1 cellular context compared by ENCODE assay signal in the genomic region with DNA sequence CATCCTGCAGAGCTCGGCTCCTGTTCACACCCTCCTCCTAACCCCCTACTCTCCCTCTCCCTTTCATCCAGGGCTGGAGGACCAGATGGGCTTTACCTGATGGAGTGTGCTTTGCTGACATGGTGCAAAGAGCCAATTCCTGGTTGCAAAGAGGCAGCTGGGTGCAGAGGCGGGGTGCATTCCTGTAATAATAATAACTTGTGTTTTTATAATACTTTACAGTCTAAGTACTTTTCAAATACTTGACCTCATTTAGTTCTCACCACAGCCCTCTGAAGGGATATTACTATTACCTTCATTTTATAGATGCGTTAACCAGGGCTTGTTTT.
TF ChIP-seq lines count a peak whose summit lies in the region.

No MANE protein-coding gene starts in this region.

TF ChIP-seq in GM23338, 12 proteins besides CTCF, POLR2A, EP300 and RAD21 (continued from another document):
- TF ChIP-seq, protein P1, sequence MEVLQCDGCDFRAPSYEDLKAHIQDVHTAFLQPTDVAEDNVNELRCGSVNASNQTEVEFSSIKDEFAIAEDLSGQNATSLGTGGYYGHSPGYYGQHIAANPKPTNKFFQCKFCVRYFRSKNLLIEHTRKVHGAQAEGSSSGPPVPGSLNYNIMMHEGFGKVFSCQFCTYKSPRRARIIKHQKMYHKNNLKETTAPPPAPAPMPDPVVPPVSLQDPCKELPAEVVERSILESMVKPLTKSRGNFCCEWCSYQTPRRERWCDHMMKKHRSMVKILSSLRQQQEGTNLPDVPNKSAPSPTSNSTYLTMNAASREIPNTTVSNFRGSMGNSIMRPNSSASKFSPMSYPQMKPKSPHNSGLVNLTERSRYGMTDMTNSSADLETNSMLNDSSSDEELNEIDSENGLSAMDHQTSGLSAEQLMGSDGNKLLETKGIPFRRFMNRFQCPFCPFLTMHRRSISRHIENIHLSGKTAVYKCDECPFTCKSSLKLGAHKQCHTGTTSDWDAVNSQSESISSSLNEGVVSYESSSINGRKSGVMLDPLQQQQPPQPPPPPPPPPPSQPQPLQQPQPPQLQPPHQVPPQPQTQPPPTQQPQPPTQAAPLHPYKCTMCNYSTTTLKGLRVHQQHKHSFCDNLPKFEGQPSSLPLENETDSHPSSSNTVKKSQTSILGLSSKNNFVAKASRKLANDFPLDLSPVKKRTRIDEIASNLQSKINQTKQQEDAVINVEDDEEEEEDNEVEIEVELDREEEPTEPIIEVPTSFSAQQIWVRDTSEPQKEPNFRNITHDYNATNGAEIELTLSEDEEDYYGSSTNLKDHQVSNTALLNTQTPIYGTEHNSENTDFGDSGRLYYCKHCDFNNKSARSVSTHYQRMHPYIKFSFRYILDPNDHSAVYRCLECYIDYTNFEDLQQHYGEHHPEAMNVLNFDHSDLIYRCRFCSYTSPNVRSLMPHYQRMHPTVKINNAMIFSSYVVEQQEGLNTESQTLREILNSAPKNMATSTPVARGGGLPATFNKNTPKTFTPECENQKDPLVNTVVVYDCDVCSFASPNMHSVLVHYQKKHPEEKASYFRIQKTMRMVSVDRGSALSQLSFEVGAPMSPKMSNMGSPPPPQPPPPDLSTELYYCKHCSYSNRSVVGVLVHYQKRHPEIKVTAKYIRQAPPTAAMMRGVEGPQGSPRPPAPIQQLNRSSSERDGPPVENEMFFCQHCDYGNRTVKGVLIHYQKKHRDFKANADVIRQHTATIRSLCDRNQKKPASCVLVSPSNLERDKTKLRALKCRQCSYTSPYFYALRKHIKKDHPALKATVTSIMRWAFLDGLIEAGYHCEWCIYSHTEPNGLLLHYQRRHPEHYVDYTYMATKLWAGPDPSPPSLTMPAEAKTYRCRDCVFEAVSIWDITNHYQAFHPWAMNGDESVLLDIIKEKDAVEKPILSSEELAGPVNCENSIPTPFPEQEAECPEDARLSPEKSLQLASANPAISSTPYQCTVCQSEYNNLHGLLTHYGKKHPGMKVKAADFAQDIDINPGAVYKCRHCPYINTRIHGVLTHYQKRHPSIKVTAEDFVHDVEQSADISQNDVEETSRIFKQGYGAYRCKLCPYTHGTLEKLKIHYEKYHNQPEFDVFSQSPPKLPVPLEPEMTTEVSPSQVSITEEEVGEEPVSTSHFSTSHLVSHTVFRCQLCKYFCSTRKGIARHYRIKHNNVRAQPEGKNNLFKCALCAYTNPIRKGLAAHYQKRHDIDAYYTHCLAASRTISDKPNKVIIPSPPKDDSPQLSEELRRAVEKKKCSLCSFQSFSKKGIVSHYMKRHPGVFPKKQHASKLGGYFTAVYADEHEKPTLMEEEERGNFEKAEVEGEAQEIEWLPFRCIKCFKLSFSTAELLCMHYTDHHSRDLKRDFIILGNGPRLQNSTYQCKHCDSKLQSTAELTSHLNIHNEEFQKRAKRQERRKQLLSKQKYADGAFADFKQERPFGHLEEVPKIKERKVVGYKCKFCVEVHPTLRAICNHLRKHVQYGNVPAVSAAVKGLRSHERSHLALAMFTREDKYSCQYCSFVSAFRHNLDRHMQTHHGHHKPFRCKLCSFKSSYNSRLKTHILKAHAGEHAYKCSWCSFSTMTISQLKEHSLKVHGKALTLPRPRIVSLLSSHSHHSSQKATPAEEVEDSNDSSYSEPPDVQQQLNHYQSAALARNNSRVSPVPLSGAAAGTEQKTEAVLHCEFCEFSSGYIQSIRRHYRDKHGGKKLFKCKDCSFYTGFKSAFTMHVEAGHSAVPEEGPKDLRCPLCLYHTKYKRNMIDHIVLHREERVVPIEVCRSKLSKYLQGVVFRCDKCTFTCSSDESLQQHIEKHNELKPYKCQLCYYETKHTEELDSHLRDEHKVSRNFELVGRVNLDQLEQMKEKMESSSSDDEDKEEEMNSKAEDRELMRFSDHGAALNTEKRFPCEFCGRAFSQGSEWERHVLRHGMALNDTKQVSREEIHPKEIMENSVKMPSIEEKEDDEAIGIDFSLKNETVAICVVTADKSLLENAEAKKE (CRISPR knock-in tag; IDR thresholded peaks at IDR 0.05): no peak
- TF ChIP-seq EZH2 (IDR thresholded peaks at IDR 0.05; ENCODE audit: low read depth, unreplicated experiment) (no peak), ETS1 (IDR thresholded peaks at IDR 0.05) (no peak), EZH2phosphoT487 (IDR thresholded peaks at IDR 0.05; ENCODE audit: unreplicated experiment) (no peak), CREB1 (CRISPR knock-in tag; IDR thresholded peaks at IDR 0.05; ENCODE audit: low read depth) (no peak), JUNB (IDR thresholded peaks at IDR 0.05; ENCODE audit: unreplicated experiment) (no peak), ZNF331 (CRISPR knock-in tag; IDR thresholded peaks at IDR 0.05; ENCODE audit: low read depth) (no peak), POLR2AphosphoS5 (IDR thresholded peaks at IDR 0.05; ENCODE audit: low read depth) (no peak), REST (IDR thresholded peaks at IDR 0.05; ENCODE audit: unreplicated experiment) (no peak)
